Comparison of ENCODE assay signal across 8 cellular contexts in the genomic region with DNA sequence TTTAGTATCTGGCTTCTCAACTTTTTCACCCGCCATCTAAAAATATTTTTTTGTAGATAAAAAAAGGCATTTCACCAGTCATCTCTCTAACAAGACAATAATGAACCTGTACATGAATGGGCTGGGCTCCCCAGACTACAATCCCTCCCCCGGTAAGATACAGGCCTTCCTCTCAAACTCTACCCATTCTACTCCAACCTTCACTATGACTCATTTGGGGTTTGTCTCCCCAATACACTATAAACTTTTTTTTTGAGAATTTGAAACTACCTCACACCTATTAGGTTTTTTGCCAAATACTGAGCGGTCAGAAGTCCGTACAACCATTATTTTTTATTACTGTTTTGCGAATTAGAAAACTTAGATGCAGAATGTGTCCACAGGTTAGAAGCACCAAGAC. TPM values are rescaled to one million over a fixed set of nuclear protein-coding genes. Genes with fewer than 3 reads are reported as not detected.
DNase-seq lines count a peak whose midpoint lies in the region; ATAC-seq and TF ChIP-seq lines count a peak whose summit lies in the region.

No MANE protein-coding gene starts in this region.

- DNase-seq in SK-N-MC (ENCODE audit: low read depth, low spot score) (no peak), epithelial cell of proximal tubule (ENCODE audit: low read depth) (no peak), progenitor cell of endocrine pancreas (ENCODE audit: low spot score, unreplicated experiment) (no peak), NCI-H2081 (lab: John Stamatoyannopoulos, UW) (no peak), Kasumi-1 (lab: John Stamatoyannopoulos, UW) (no peak), pons (ENCODE audit: low spot score) (no peak)

- no peaks in the 10 kb centered on the region for H3K9me3 ChIP-seq in SK-N-MC (ENCODE audit: low read depth, low read length)

- no peaks in the 10 kb centered on the region for H3K27me3 Mint-ChIP-seq in progenitor cell of endocrine pancreas

- peak overlapping the region; percentile 100 for H3K9ac ChIP-seq in SK-N-MC (ENCODE audit: insufficient read length)

- H3K27ac Mint-ChIP-seq in progenitor cell of endocrine pancreas, result peak overlapping the region; percentile 100

- H3K4me3 ChIP-seq in GM12875 (ENCODE audit: low read depth, low read length), result peak overlapping the region; percentile 73
- H3K4me3 ChIP-seq in SK-N-MC, result peak overlapping the region; percentile 95
- peak overlapping the region; percentile 88 for H3K4me3 ChIP-seq in epithelial cell of proximal tubule (ENCODE audit: low read depth, low read length)

- no peaks in the 10 kb centered on the region for H3K9me3 Mint-ChIP-seq in progenitor cell of endocrine pancreas (ENCODE audit: low read depth)

- ATAC-seq in GM19351 (IDR thresholded peaks at IDR 0.05; ENCODE audit: unreplicated experiment), result no peak

- H3K36me3 Mint-ChIP-seq in progenitor cell of endocrine pancreas (ENCODE audit: insufficient read depth), result peaks cover 27% of the 10 kb centered on the region

- H3K36me3 ChIP-seq in SK-N-MC (ENCODE audit: insufficient read depth, low read length), result peaks cover 51% of the 10 kb centered on the region

- peak overlapping the region; percentile 97 for H3K27ac ChIP-seq in SK-N-MC

- TF ChIP-seq CTCF in GM12875 (IDR thresholded peaks at IDR 0.05; ENCODE audit: borderline replicate concordance, insufficient read depth, low read depth, low read length), result no peak
- TF ChIP-seq CTCF in epithelial cell of proximal tubule (conservative IDR thresholded peaks at IDR 0.05; ENCODE audit: low read depth, low read length), result no peak
- no peak for TF ChIP-seq CTCF in progenitor cell of endocrine pancreas (IDR thresholded peaks at IDR 0.05; ENCODE audit: unreplicated experiment)

- H3K4me3 Mint-ChIP-seq in progenitor cell of endocrine pancreas (ENCODE audit: low read depth), result peak overlapping the region; percentile 100

- peaks cover 17% of the 10 kb centered on the region for H3K4me1 Mint-ChIP-seq in progenitor cell of endocrine pancreas (ENCODE audit: low read depth)

RNA-seq across cellular contexts. Expression of gene RPL6, which starts 0.8 kb away (rescaled TPM):
- total RNA-seq in epithelial cell of proximal tubule (1,982 and 2,357 TPM in 2 replicates), progenitor cell of endocrine pancreas (1,626 and 1,651 TPM in 2 replicates)

RNA-seq across cellular contexts. Expression of gene PTPN11, which starts 10.1 kb away (rescaled TPM):
- 78.3 and 80.5 TPM in 2 replicates for total RNA-seq in epithelial cell of proximal tubule
- total RNA-seq in progenitor cell of endocrine pancreas, result 73.8 and 77.3 TPM in 2 replicates

RNA-seq across cellular contexts. Expression of gene HECTD4, which starts 26.4 kb away (rescaled TPM):
- 5.4 and 10.4 TPM in 2 replicates for total RNA-seq in epithelial cell of proximal tubule
- total RNA-seq in progenitor cell of endocrine pancreas, result 86.7 and 88.8 TPM in 2 replicates
